25 cellular contexts compared by ENCODE assay signal in the genomic region with DNA sequence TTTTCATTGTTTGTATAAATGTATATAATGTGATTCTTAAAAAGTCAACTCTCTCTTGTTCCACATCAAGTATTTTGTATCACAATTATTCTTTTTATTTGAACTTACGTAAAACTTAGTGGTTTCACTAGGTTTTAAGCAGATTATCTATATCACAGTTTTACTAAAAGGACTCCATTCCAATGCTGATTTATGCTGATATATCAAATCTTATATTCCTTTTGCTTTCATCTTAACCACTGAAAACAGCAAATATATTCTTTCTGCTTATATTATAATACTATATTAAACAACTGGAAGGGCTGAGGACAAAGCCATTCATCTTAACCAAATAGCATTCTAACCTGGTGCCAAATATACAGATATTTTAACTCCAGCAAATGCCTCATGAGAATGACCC. TPM values are rescaled to one million over a fixed set of nuclear protein-coding genes. Genes with fewer than 3 reads are reported as not detected.
DNase-seq lines count a peak whose midpoint lies in the region; ATAC-seq, FAIRE-seq and TF ChIP-seq lines count a peak whose summit lies in the region.
"Had no signal": no experiment of that assay in that cellular context is flagged by ENCODE, and none has a peak within 500 bp of the region (broad histone marks: within the 10 kb centered on the region; RNA-seq: fewer than 3 reads in every experiment).

No MANE protein-coding gene starts in this region.

- H3K27ac ChIP-seq in HepG2 (ENCODE audit: extremely low read length, insufficient read depth, low read length), result no peak overlapping the region
- H3K27ac ChIP-seq in right lobe of liver, result no peak overlapping the region
- H3K27ac ChIP-seq in BLaER1 treated with 17β-estradiol and CSF1 and Interleukin-3, amounts not matched to agents 10 nM and 100 nM, result peak overlapping the region in 4 of 11 experiments; percentile 2 to 55 (median 37); a peak in 6 of 22 replicates
- no peak overlapping the region for H3K27ac ChIP-seq in IMR-90 (ENCODE audit: insufficient read depth, low read length)
- H3K27ac ChIP-seq in GM23338 (ENCODE audit: low read depth), result no peak overlapping the region
- H3K27ac ChIP-seq: 22Rv1 had no signal

- no peak overlapping the region for H3K23ac ChIP-seq in IMR-90 (ENCODE audit: low read depth, low read length)

- H3K4me2 ChIP-seq in HepG2 (ENCODE audit: low read depth, low read length) (no peak overlapping the region), IMR-90 (ENCODE audit: low read depth, low read length) (no peak overlapping the region), GM23338 (no peak overlapping the region)
- H3K4me2 ChIP-seq in BLaER1 treated with 17β-estradiol and CSF1 and Interleukin-3, amounts not matched to agents 10 nM and 100 nM, result peak overlapping the region in 8 of 11 experiments; percentile 20 to 83 (median 52); a peak in 13 of 22 replicates

- H2AFZ ChIP-seq in HepG2 (ENCODE audit: low read length) (no peak overlapping the region), IMR-90 (replicated peaks; ENCODE audit: low read length, poor library complexity) (no peak overlapping the region), GM23338 (no peak overlapping the region)

- H3K27me3 Mint-ChIP-seq in GM23338 (ENCODE audit: insufficient read depth, low read depth, poor library complexity), result no peaks in the 10 kb centered on the region
- H3K27me3 Mint-ChIP-seq in activated CD4-positive, alpha-beta T cell treated with anti-CD3 and anti-CD28 coated beads, Interleukin-2, amount 10 ng/mL, durations not matched to agents 7 days and 5 days, result no peaks in the 10 kb centered on the region
- H3K27me3 Mint-ChIP-seq: CD4-positive, alpha-beta memory T cell; CD4-positive, CD25-positive, alpha-beta regulatory T cell; CD8-positive, alpha-beta memory T cell had no signal

- no peak for TF ChIP-seq EP300 in HepG2 (IDR thresholded peaks at IDR 0.05; ENCODE audit: low read depth in 2 of 2, low read length in 2 of 2)
- no peak for TF ChIP-seq EP300 in HepG2 (CRISPR knock-in tag; IDR thresholded peaks at IDR 0.05; ENCODE audit: borderline replicate concordance)

- TF ChIP-seq CTCF in HepG2 (CRISPR knock-in tag; IDR thresholded peaks at IDR 0.05), result no peak
- TF ChIP-seq CTCF in right lobe of liver (IDR thresholded peaks at IDR 0.05), result no peak
- no peak for TF ChIP-seq CTCF in IMR-90 (conservative IDR thresholded peaks at IDR 0.05; ENCODE audit: low read depth, low read length)
- no peak for TF ChIP-seq CTCF in GM23338 (conservative IDR thresholded peaks at IDR 0.05; ENCODE audit: low read depth in 2 of 2)

- no peak overlapping the region for H2BK20ac ChIP-seq in IMR-90 (ENCODE audit: low read depth, low read length)

- peaks cover 34% of the 10 kb centered on the region for H3K36me3 Mint-ChIP-seq in GM23338 (ENCODE audit: low read depth)
- H3K36me3 Mint-ChIP-seq in activated CD4-positive, alpha-beta T cell treated with anti-CD3 and anti-CD28 coated beads, Interleukin-2, amount 10 ng/mL, durations not matched to agents 7 days and 5 days (ENCODE audit: low read depth), result peaks cover 14% of the 10 kb centered on the region

- no peak overlapping the region for H4K91ac ChIP-seq in IMR-90 (ENCODE audit: insufficient read depth, low read depth, low read length)

- H2BK5ac ChIP-seq in IMR-90 (ENCODE audit: low read depth, low read length, poor library complexity, severe bottlenecking), result no peak overlapping the region

- H3F3A ChIP-seq in GM23338 (replicated peaks; ENCODE audit: low read depth), result 0 out of 2 replicates have a peak, but pooled peaks cover 2% of the 10 kb centered on the region

- no peaks in the 10 kb centered on the region for H3K9me3 Mint-ChIP-seq in GM23338
- H3K9me3 Mint-ChIP-seq in activated CD4-positive, alpha-beta T cell treated with anti-CD3 and anti-CD28 coated beads, Interleukin-2, amount 10 ng/mL, durations not matched to agents 7 days and 5 days, result no peaks in the 10 kb centered on the region
- H3K9me3 Mint-ChIP-seq: CD14-positive monocyte; CD4-positive, alpha-beta memory T cell; CD4-positive, CD25-positive, alpha-beta regulatory T cell; CD8-positive, alpha-beta memory T cell had no signal

- no peak overlapping the region for H3K18ac ChIP-seq in IMR-90 (ENCODE audit: low read depth, low read length)

- H4K8ac ChIP-seq in IMR-90 (ENCODE audit: low read depth in 2 of 2, low read length in 2 of 2), result no peak overlapping the region

- no peak overlapping the region for H3K4ac ChIP-seq in IMR-90 (ENCODE audit: low read depth, low read length)

- no peak overlapping the region for H3K14ac ChIP-seq in IMR-90 (replicated peaks; ENCODE audit: low read depth, low read length)

- BruUV-seq in HepG2 (replicated peaks; lab: Mats Ljungman, UMichigan), result no TSS peak
- no TSS peak for BruUV-seq in IMR-90 (replicated peaks; lab: Mats Ljungman, UMichigan)

- no peak overlapping the region for H3K9ac ChIP-seq in HepG2 (ENCODE audit: insufficient read depth, low read depth, low read length)
- no peak overlapping the region for H3K9ac ChIP-seq in BLaER1 treated with 17β-estradiol and CSF1 and Interleukin-3, amounts not matched to agents 10 nM and 100 nM
- H3K9ac ChIP-seq in IMR-90 (ENCODE audit: low read depth, low read length), result no peak overlapping the region

- TF ChIP-seq POLR2A in HepG2 (IDR thresholded peaks at IDR 0.05; ENCODE audit: insufficient read depth in 1 of 2, low read depth in 2 of 2, low read length in 2 of 2) (no peak), right lobe of liver (IDR thresholded peaks at IDR 0.05) (no peak), IMR-90 (IDR thresholded peaks at IDR 0.05; ENCODE audit: low read depth, low read length) (no peak)

- H3K9me1 ChIP-seq in IMR-90 (ENCODE audit: insufficient read depth, low read length), result no peaks in the 10 kb centered on the region

- H3K79me1 ChIP-seq in IMR-90 (ENCODE audit: low read depth in 1 of 2, low read length in 2 of 2), result peaks cover 6 to 21% of the 10 kb centered on the region in 2 experiments

- no peak overlapping the region for H3K4me3 ChIP-seq in HepG2 (replicated peaks in 1 of 3; ENCODE audit: insufficient read depth in 1 of 3, low read depth in 2 of 3, low read length in 3 of 3)
- no peak overlapping the region for H3K4me3 ChIP-seq in right lobe of liver
- H3K4me3 ChIP-seq in BLaER1 treated with 17β-estradiol and CSF1 and Interleukin-3, amounts not matched to agents 10 nM and 100 nM, result no peak overlapping the region
- no peak overlapping the region for H3K4me3 ChIP-seq in IMR-90 (ENCODE audit: insufficient read depth, low read depth, low read length)
- H3K4me3 ChIP-seq in GM23338, result no peak overlapping the region

- CTCF ChIA-PET in HepG2 (lab: Yijun Ruan, JAX; ENCODE audit: low intra/inter-chr PET ratio, low total read pairs), result no interaction called here
- CTCF ChIA-PET in IMR-90 (lab: Yijun Ruan, JAX), result no interaction called here
- CTCF ChIA-PET in activated CD4-positive, alpha-beta T cell treated with anti-CD3 and anti-CD28 coated beads, Interleukin-2, amount 10 ng/mL, durations not matched to agents 7 days and 5 days (lab: Charles Lee), result no interaction called here

- in situ Hi-C loops in HepG2 (cut with HindIII; ENCODE audit: extremely low pct_ligation_motif_present, low pct_unique_long_range_greater_than_20kb), result no loop called here
- in situ Hi-C loops in IMR-90 (cut with MboI; ENCODE audit: low sequenced_read_pairs), result no loop called here

- no peak overlapping the region for H2AK9ac ChIP-seq in IMR-90 (replicated peaks; ENCODE audit: low read depth, low read length, poor library complexity)

- H3K9me3 ChIP-seq in HepG2 (ENCODE audit: low read length) (no peaks in the 10 kb centered on the region), right lobe of liver (no peaks in the 10 kb centered on the region), IMR-90 (ENCODE audit: control insufficient read depth, insufficient read depth, low read length) (no peaks in the 10 kb centered on the region)
- H3K9me3 ChIP-seq in BLaER1 treated with 17β-estradiol and CSF1 and Interleukin-3, amounts not matched to agents 10 nM and 100 nM (replicated peaks in 1 of 11), result no peaks in the 10 kb centered on the region
- H3K9me3 ChIP-seq: BE2C had no signal

- no peak for FAIRE-seq in HepG2 (lab: Jason Lieb, UNC)
- FAIRE-seq in A204.1 (lab: Jason Lieb, UNC), result peak; percentile 14
- FAIRE-seq: GM12891 had no signal

- DNase-seq in HepG2 (ENCODE audit: low spot score) (no peak), right lobe of liver (no peak), IMR-90 (no peak), GM23338 (ENCODE audit: low spot score) (no peak)
- DNase-seq in activated CD4-positive, alpha-beta T cell treated with anti-CD3 and anti-CD28 coated beads, Interleukin-2, amount 10 ng/mL, durations not matched to agents 7 days and 5 days, result no peak
- DNase-seq: ACHN; BE2C; C1 segment of cervical spinal cord; CD4-positive, alpha-beta memory T cell; CD4-positive, CD25-positive, alpha-beta regulatory T cell; CD8-positive, alpha-beta memory T cell; COR-L47; DMS 273 treated with DMSO at 0.1 percent for 48 hours; DMS153; DMS53; DMS79; DND-41; EL; GF-D8 had no signal

- no peak overlapping the region for H2AK5ac ChIP-seq in IMR-90 (ENCODE audit: low read depth, low read length)

- POLR2A ChIA-PET in HepG2 (lab: Yijun Ruan, JAX), result no interaction called here
- POLR2A ChIA-PET in IMR-90 (lab: Charles Lee; ENCODE audit: unreplicated experiment), result no interaction called here
- POLR2A ChIA-PET in activated CD4-positive, alpha-beta T cell treated with anti-CD3 and anti-CD28 coated beads, Interleukin-2, amount 10 ng/mL, durations not matched to agents 7 days and 5 days (lab: Charles Lee), result no interaction called here

- no peak for TF ChIP-seq RAD21 in HepG2 (CRISPR knock-in tag; IDR thresholded peaks at IDR 0.05)
- no peak for TF ChIP-seq RAD21 in IMR-90 (IDR thresholded peaks at IDR 0.05; ENCODE audit: low read length)

- H3K4me1 Mint-ChIP-seq in GM23338, result no peaks in the 10 kb centered on the region
- no peaks in the 10 kb centered on the region for H3K4me1 Mint-ChIP-seq in activated CD4-positive, alpha-beta T cell treated with anti-CD3 and anti-CD28 coated beads, Interleukin-2, amount 10 ng/mL, durations not matched to agents 7 days and 5 days
- H3K4me1 Mint-ChIP-seq: CD14-positive monocyte had no signal

- H4K5ac ChIP-seq in IMR-90 (ENCODE audit: low read depth, low read length), result no peak overlapping the region

- H3K9me2 ChIP-seq in GM23338 (ENCODE audit: insufficient read depth), result no peaks in the 10 kb centered on the region

- no peak overlapping the region for H2BK15ac ChIP-seq in IMR-90 (ENCODE audit: low read depth, low read length)

- no peaks in the 10 kb centered on the region for H3K4me1 ChIP-seq in HepG2 (ENCODE audit: insufficient read depth, low read length)
- no peaks in the 10 kb centered on the region for H3K4me1 ChIP-seq in right lobe of liver
- H3K4me1 ChIP-seq in BLaER1 treated with 17β-estradiol and CSF1 and Interleukin-3, amounts not matched to agents 10 nM and 100 nM, result peaks cover 8 to 48% (median 28%) of the 10 kb centered on the region in 10 experiments
- no peaks in the 10 kb centered on the region for H3K4me1 ChIP-seq in IMR-90 (ENCODE audit: control insufficient read depth, insufficient read depth, low read length)
- H3K4me1 ChIP-seq in GM23338 (ENCODE audit: insufficient read depth), result no peaks in the 10 kb centered on the region
- H3K4me1 ChIP-seq: BE2C had no signal

- dilution Hi-C loops in IMR-90 (cut with HindIII; ENCODE audit: low sequenced_read_pairs, unreplicated experiment), result no loop called here

- peaks cover 0 to 18% of the 10 kb centered on the region in 2 experiments; a peak in 3 of 5 replicates for H3K36me3 ChIP-seq in HepG2 (replicated peaks in 1 of 2; ENCODE audit: control insufficient read depth in 1 of 2, insufficient read depth in 2 of 2, low read length in 2 of 2)
- peaks cover 0 to 12% (median 0%) of the 10 kb centered on the region in 4 donors for H3K36me3 ChIP-seq in right lobe of liver
- peaks cover 71 to 100% (median 84%) of the 10 kb centered on the region in 11 experiments for H3K36me3 ChIP-seq in BLaER1 treated with 17β-estradiol and CSF1 and Interleukin-3, amounts not matched to agents 10 nM and 100 nM
- H3K36me3 ChIP-seq in IMR-90 (ENCODE audit: control insufficient read depth, insufficient read depth, low read length), result peaks cover 9% of the 10 kb centered on the region
- H3K36me3 ChIP-seq in GM23338 (ENCODE audit: insufficient read depth), result no peaks in the 10 kb centered on the region; the same call in 1 of the 2 replicates
- H3K36me3 ChIP-seq: BE2C had no signal

- WGBS in HepG2 (ENCODE audit: low lambda C conversion rate), result 100% methylated on average over 1 of the region's 1 CpG
- 100% methylated on average over 1 of the region's 1 CpG for WGBS in right lobe of liver (ENCODE audit: insufficient coverage, low coverage, low lambda C conversion rate, missing lambda C conversion rate)
- WGBS in IMR-90 (ENCODE audit: extremely low coverage in 2 of 2, insufficient read length in 1 of 2), 2 experiments, result no CpG with 5 or more reads among the region's 1 CpG

- H3K27ac Mint-ChIP-seq in GM23338, result no peak overlapping the region
- no peak overlapping the region for H3K27ac Mint-ChIP-seq in activated CD4-positive, alpha-beta T cell treated with anti-CD3 and anti-CD28 coated beads, Interleukin-2, amount 10 ng/mL, durations not matched to agents 7 days and 5 days

- intact Hi-C loops in HepG2 (cut with micrococcal nuclease; ENCODE audit: unreplicated experiment) (no loop called here), right lobe of liver (cut with DNase I) (no loop called here), IMR-90 (cut with micrococcal nuclease) (no loop called here)

- no peak for ATAC-seq in HepG2
- no peak for ATAC-seq in right lobe of liver
- no peak for ATAC-seq in IMR-90 (ENCODE audit: low read depth)
- ATAC-seq in GM18517 (IDR thresholded peaks at IDR 0.05; ENCODE audit: unreplicated experiment), result no peak
- ATAC-seq in GM23338, result no peak

- H3K79me2 ChIP-seq in HepG2 (ENCODE audit: insufficient read depth, low read length) (peaks cover 3% of the 10 kb centered on the region), GM23338 (replicated peaks; ENCODE audit: insufficient read depth) (peaks cover 70% of the 10 kb centered on the region)

- H3K56ac ChIP-seq in IMR-90 (ENCODE audit: extremely low read depth, insufficient read depth, low read length), result no peak overlapping the region

- H3K27me3 ChIP-seq in HepG2 (ENCODE audit: control insufficient read depth in 1 of 2, insufficient read depth in 2 of 2, low read length in 2 of 2), result no peaks in the 10 kb centered on the region
- H3K27me3 ChIP-seq in right lobe of liver, result no peaks in the 10 kb centered on the region
- H3K27me3 ChIP-seq in BLaER1 treated with 17β-estradiol and CSF1 and Interleukin-3, amounts not matched to agents 10 nM and 100 nM, result no peaks in the 10 kb centered on the region
- no peaks in the 10 kb centered on the region for H3K27me3 ChIP-seq in IMR-90 (ENCODE audit: control insufficient read depth, insufficient read depth, low read length)
- H3K27me3 ChIP-seq in GM23338 (ENCODE audit: insufficient read depth), result no peaks in the 10 kb centered on the region
- H3K27me3 ChIP-seq: BE2C had no signal

- H3K4me3 Mint-ChIP-seq in GM23338, result no peak overlapping the region
- H3K4me3 Mint-ChIP-seq in activated CD4-positive, alpha-beta T cell treated with anti-CD3 and anti-CD28 coated beads, Interleukin-2, amount 10 ng/mL, durations not matched to agents 7 days and 5 days, result no peak overlapping the region
- H3K4me3 Mint-ChIP-seq: CD14-positive monocyte; CD4-positive, alpha-beta memory T cell; CD4-positive, CD25-positive, alpha-beta regulatory T cell; CD8-positive, alpha-beta memory T cell had no signal

- no peak overlapping the region for H2BK120ac ChIP-seq in IMR-90 (ENCODE audit: low read depth, low read length)

- no peaks in the 10 kb centered on the region for H4K20me1 ChIP-seq in HepG2 (ENCODE audit: insufficient read depth, low read length)
- H4K20me1 ChIP-seq in BLaER1 treated with 17β-estradiol and CSF1 and Interleukin-3, amounts not matched to agents 10 nM and 100 nM, result peaks cover 0 to 90% (median 16%) of the 10 kb centered on the region in 11 experiments; a peak in 12 of 22 replicates
- H4K20me1 ChIP-seq in IMR-90 (ENCODE audit: insufficient read depth, low read length), result no peaks in the 10 kb centered on the region; the same call in 1 of the 2 replicates
- peaks cover 10% of the 10 kb centered on the region; the same call in 1 of the 2 replicates for H4K20me1 ChIP-seq in GM23338 (replicated peaks; ENCODE audit: insufficient read depth)

RNA-seq across cellular contexts. Expression of a gene that starts 24.2 kb away (rescaled TPM):
- total RNA-seq in HepG2 (2016; rRNA removed; fragmentation: Illumina TruSeq; extraction: Trizol), result 34.6 and 45.0 TPM in 2 replicates
- total RNA-seq in HepG2 (2016; cell fraction: cytosol; rRNA removed; fragmentation: Illumina TruSeq; extraction: Trizol; ENCODE audit: low read depth), result 8.7 and 10.0 TPM in 2 replicates
- 31.8 and 46.7 TPM in 2 replicates for total RNA-seq in HepG2 (2016; cell fraction: insoluble cytoplasmic fraction; rRNA removed; fragmentation: Illumina TruSeq; extraction: Trizol)
- total RNA-seq in HepG2 (2016; cell fraction: membrane; rRNA removed; fragmentation: Illumina TruSeq; extraction: Trizol), result 13.8 and 16.5 TPM in 2 replicates
- total RNA-seq in HepG2 (2016; cell fraction: nucleus; rRNA removed; fragmentation: Illumina TruSeq; extraction: Trizol), result 35.1 and 38.8 TPM in 2 replicates
- polyA plus RNA-seq in HepG2 (2011; rRNA removed), result 38.8 and 50.8 TPM in 2 replicates
- polyA plus RNA-seq in HepG2 (2011; cell fraction: cytosol; rRNA removed), result 17.0 and 26.8 TPM in 2 replicates
- polyA plus RNA-seq in HepG2 (2011; cell fraction: nucleus; rRNA removed), result 35.2 and 47.9 TPM in 2 replicates
- 16.7 and 19.4 TPM in 2 replicates for polyA plus RNA-seq in HepG2 (2012)
- 0.72 and 1.8 TPM in 2 replicates for polyA plus RNA-seq in HepG2 (2016; cell fraction: cytosol; fragmentation: Illumina TruSeq; extraction: Trizol; ENCODE audit: low read depth)
- polyA plus RNA-seq in HepG2 (2016; cell fraction: insoluble cytoplasmic fraction; fragmentation: Illumina TruSeq; extraction: Trizol; ENCODE audit: low read depth), result 23.4 and 25.5 TPM in 2 replicates
- 3.3 and 3.4 TPM in 2 replicates for polyA plus RNA-seq in HepG2 (2016; cell fraction: membrane; fragmentation: Illumina TruSeq; extraction: Trizol; ENCODE audit: low read depth)
- polyA plus RNA-seq in HepG2 (2016; cell fraction: nucleus; fragmentation: Illumina TruSeq; extraction: Trizol; ENCODE audit: insufficient read depth, low read depth), result 42.0 and 43.4 TPM in 2 replicates
- 50.6 and 78.7 TPM in 2 replicates for polyA minus RNA-seq in HepG2 (2011; rRNA and poly(A)+ RNA removed; ENCODE audit: low replicate concordance)
- 19.3 and 20.6 TPM in 2 replicates for polyA minus RNA-seq in HepG2 (2011; cell fraction: cytosol; rRNA and poly(A)+ RNA removed)
- polyA minus RNA-seq in HepG2 (2011; cell fraction: nucleus; rRNA and poly(A)+ RNA removed), result 71.1 and 78.2 TPM in 2 replicates
- total RNA-seq in right lobe of liver, result 10 to 100 TPM; 25.7 to 37.3 (median 29.5) TPM
- total RNA-seq in IMR-90 (2012; rRNA removed), result 50.0 and 54.3 TPM in 2 replicates
- polyA plus RNA-seq in IMR-90 (2012; rRNA removed), result 17.7 and 21.8 TPM in 2 replicates
- polyA plus RNA-seq in IMR-90 (2012; cell fraction: cytosol; rRNA removed), result 6.2 and 8.9 TPM in 2 replicates
- 10.7 and 48.5 TPM in 2 replicates for polyA plus RNA-seq in IMR-90 (2012; cell fraction: nucleus; rRNA removed; ENCODE audit: low replicate concordance)
- total RNA-seq in GM23338 (2014; rRNA removed; shearing (Covaris generic)), result 45.5 and 66.2 TPM in 2 replicates
- polyA plus RNA-seq in GM23338 (2016; fragmentation: Nextera tagmentation; extraction: Ambion mirVana), result 20.1 and 27.2 TPM in 2 replicates
- 10 to 100 TPM; 38.7 to 45.9 TPM for total RNA-seq in activated CD4-positive, alpha-beta T cell treated with anti-CD3 and anti-CD28 coated beads, Interleukin-2, amount 10 ng/mL, durations not matched to agents 7 days and 5 days

Comparison
In these comparisons a context has a peak if more than half of its experiments do, and no peak if none do; other contexts are left out.
1. H3K4me2 ChIP-seq: peak in BLaER1 treated with 17β-estradiol and CSF1 and Interleukin-3, amounts not matched to agents 10 nM and 100 nM (8 of 11); none in HepG2 (single experiment), IMR-90 (single experiment) and GM23338 (single experiment).